Comparison of ENCODE assay signal across 9 cellular contexts in the genomic region with DNA sequence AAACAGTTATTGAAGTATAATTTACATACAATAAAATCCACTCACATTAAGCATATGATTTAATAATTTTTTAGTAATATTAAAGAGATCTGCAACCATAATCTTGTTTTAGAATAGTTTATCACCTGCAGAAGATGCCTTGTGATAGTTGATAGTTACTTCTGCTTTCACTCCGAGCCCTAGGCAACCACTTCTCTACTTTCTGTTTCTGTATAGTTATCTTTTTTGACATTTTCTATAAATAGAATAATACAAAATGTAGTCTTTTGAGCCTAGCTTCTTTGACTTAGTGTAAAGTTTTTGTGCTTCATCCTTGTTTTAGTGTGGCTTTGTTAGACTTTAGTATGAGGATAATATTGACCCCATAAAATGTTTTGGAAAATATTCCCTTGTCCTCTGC.
DNase-seq lines count a peak whose midpoint lies in the region; ATAC-seq and TF ChIP-seq lines count a peak whose summit lies in the region.
"Had no signal": no experiment of that assay in that cellular context is flagged by ENCODE, and none has a peak within 500 bp of the region (broad histone marks: within the 10 kb centered on the region; RNA-seq: fewer than 3 reads in every experiment).

No MANE protein-coding gene starts in this region.

- H3K4me2 ChIP-seq in trophoblast cell (ENCODE audit: low read length) = no peak overlapping the region

- H3K27ac Mint-ChIP-seq in CD14-positive monocyte = peak overlapping the region in 4 of 7 donors; percentile 47 to 90 (median 70)
- no peak overlapping the region for H3K27ac Mint-ChIP-seq in activated T-helper 2 cell treated with anti-CD3 and anti-CD28 coated beads, Interferon-gamma antibody, Interleukin-2, Interleukin-4, amounts not matched to agents 10 μg/mL and 5 μg/mL and 100 μg/mL, durations not matched to agents 14 hours and 24 hours and 36 hours
- H3K27ac Mint-ChIP-seq in activated naive CD8-positive, alpha-beta T cell treated with anti-CD3 and anti-CD28 coated beads for 36 hours = no peak overlapping the region

- H3K9me3 ChIP-seq in trophoblast cell (ENCODE audit: insufficient read depth, low read depth, low read length) = no peaks in the 10 kb centered on the region

- no peak for TF ChIP-seq CTCF in CD14-positive monocyte (IDR thresholded peaks at IDR 0.05)

- no CpG with 5 or more reads among the region's 1 CpG for WGBS in trophoblast cell (ENCODE audit: extremely low coverage, insufficient coverage, insufficient read length)

- H3K4me1 ChIP-seq in trophoblast cell (ENCODE audit: control insufficient read depth in 1 of 2, insufficient read depth in 2 of 2, low read length in 2 of 2) = no peaks in the 10 kb centered on the region

- no peak overlapping the region for H2AK5ac ChIP-seq in trophoblast cell (ENCODE audit: low read length)

- no peak overlapping the region for H2BK12ac ChIP-seq in trophoblast cell (ENCODE audit: low read length)

- H3K14ac ChIP-seq in trophoblast cell (ENCODE audit: low read length) = no peak overlapping the region

- H3K36me3 Mint-ChIP-seq in CD14-positive monocyte = peaks cover 16 to 21% of the 10 kb centered on the region in 2 donors
- H3K36me3 Mint-ChIP-seq in activated T-helper 2 cell treated with anti-CD3 and anti-CD28 coated beads, Interferon-gamma antibody, Interleukin-2, Interleukin-4, amounts not matched to agents 10 μg/mL and 5 μg/mL and 100 μg/mL, durations not matched to agents 14 hours and 24 hours and 36 hours (ENCODE audit: low read depth) = peaks cover 40% of the 10 kb centered on the region
- H3K36me3 Mint-ChIP-seq in activated naive CD8-positive, alpha-beta T cell treated with anti-CD3 and anti-CD28 coated beads for 36 hours = peaks cover 45% of the 10 kb centered on the region

- no peak overlapping the region for H4K12ac ChIP-seq in trophoblast cell (ENCODE audit: low read depth, low read length)

- H3K4me1 Mint-ChIP-seq in CD14-positive monocyte = peaks cover 9% of the 10 kb centered on the region
- H3K4me1 Mint-ChIP-seq in activated T-helper 2 cell treated with anti-CD3 and anti-CD28 coated beads, Interferon-gamma antibody, Interleukin-2, Interleukin-4, amounts not matched to agents 10 μg/mL and 5 μg/mL and 100 μg/mL, durations not matched to agents 14 hours and 24 hours and 36 hours (ENCODE audit: low read depth) = peaks cover 4% of the 10 kb centered on the region
- H3K4me1 Mint-ChIP-seq in activated naive CD8-positive, alpha-beta T cell treated with anti-CD3 and anti-CD28 coated beads for 36 hours = peaks cover 6% of the 10 kb centered on the region

- H2AFZ ChIP-seq in trophoblast cell (ENCODE audit: insufficient read depth, low read length, poor library complexity) = no peak overlapping the region

- H3K36me3 ChIP-seq in trophoblast cell (ENCODE audit: control insufficient read depth in 1 of 2, insufficient read depth in 2 of 2, low read length in 2 of 2) = peaks cover 0 to 2% of the 10 kb centered on the region in 2 experiments

- DNase-seq in CD14-positive monocyte (ENCODE audit: low spot score) = no peak
- DNase-seq in NAMALWA (ENCODE audit: low spot score) = peak; percentile 46
- DNase-seq in trophoblast cell = no peak
- DNase-seq in activated T-helper 2 cell treated with anti-CD3 and anti-CD28 coated beads, Interferon-gamma antibody, Interleukin-2, Interleukin-4, amounts not matched to agents 10 μg/mL and 5 μg/mL and 100 μg/mL, durations not matched to agents 14 hours and 24 hours and 36 hours (ENCODE audit: low spot score) = no peak
- no peak for DNase-seq in posterior cingulate gyrus
- DNase-seq in activated naive CD8-positive, alpha-beta T cell treated with anti-CD3 and anti-CD28 coated beads for 36 hours = no peak
- DNase-seq: retina had no signal

- no peak overlapping the region for H4K8ac ChIP-seq in trophoblast cell (ENCODE audit: low read depth, low read length)

- peaks cover 9 to 27% (median 17%) of the 10 kb centered on the region in 7 donors for H3K9me3 Mint-ChIP-seq in CD14-positive monocyte
- peaks cover 24% of the 10 kb centered on the region for H3K9me3 Mint-ChIP-seq in activated T-helper 2 cell treated with anti-CD3 and anti-CD28 coated beads, Interferon-gamma antibody, Interleukin-2, Interleukin-4, amounts not matched to agents 10 μg/mL and 5 μg/mL and 100 μg/mL, durations not matched to agents 14 hours and 24 hours and 36 hours
- H3K9me3 Mint-ChIP-seq in activated naive CD8-positive, alpha-beta T cell treated with anti-CD3 and anti-CD28 coated beads for 36 hours = peaks cover 19% of the 10 kb centered on the region

- no peak overlapping the region for H3K23ac ChIP-seq in trophoblast cell (ENCODE audit: low read length)

- no peaks in the 10 kb centered on the region for H3K27me3 ChIP-seq in trophoblast cell (ENCODE audit: insufficient read depth, low read length)

- no peak overlapping the region for H4K91ac ChIP-seq in trophoblast cell (ENCODE audit: low read depth, low read length)

- no peak overlapping the region for H2BK120ac ChIP-seq in trophoblast cell (ENCODE audit: insufficient read depth, low read length, poor library complexity)

- intact Hi-C loops in CD14-positive monocyte (cut with micrococcal nuclease) (no loop called here), posterior cingulate gyrus (cut with DNase I) (no loop called here)
- intact Hi-C loops in activated T-helper 2 cell treated with anti-CD3 and anti-CD28 coated beads, Interferon-gamma antibody, Interleukin-2, Interleukin-4, amounts not matched to agents 10 μg/mL and 5 μg/mL and 100 μg/mL, durations not matched to agents 14 hours and 24 hours and 36 hours (cut with micrococcal nuclease) = no loop called here

- H3K4ac ChIP-seq in trophoblast cell (ENCODE audit: low read depth, low read length) = no peak overlapping the region

- H3K9ac ChIP-seq in trophoblast cell (ENCODE audit: low read length) = no peak overlapping the region

- no peaks in the 10 kb centered on the region for H3K79me2 ChIP-seq in trophoblast cell (ENCODE audit: control insufficient read depth, insufficient read depth, low read length, poor library complexity)

- H3K18ac ChIP-seq in trophoblast cell (ENCODE audit: low read length) = no peak overlapping the region

- H3K27me3 Mint-ChIP-seq in CD14-positive monocyte (ENCODE audit: low read depth in 3 of 3) = no peaks in the 10 kb centered on the region
- H3K27me3 Mint-ChIP-seq in activated T-helper 2 cell treated with anti-CD3 and anti-CD28 coated beads, Interferon-gamma antibody, Interleukin-2, Interleukin-4, amounts not matched to agents 10 μg/mL and 5 μg/mL and 100 μg/mL, durations not matched to agents 14 hours and 24 hours and 36 hours (ENCODE audit: low read depth) = no peaks in the 10 kb centered on the region
- no peaks in the 10 kb centered on the region for H3K27me3 Mint-ChIP-seq in activated naive CD8-positive, alpha-beta T cell treated with anti-CD3 and anti-CD28 coated beads for 36 hours

- H2BK5ac ChIP-seq in trophoblast cell (ENCODE audit: low read depth, low read length, poor library complexity) = no peak overlapping the region

- H3K27ac ChIP-seq in trophoblast cell (ENCODE audit: low read depth, low read length) = no peak overlapping the region

- ATAC-seq in GM19397 (IDR thresholded peaks at IDR 0.05; ENCODE audit: unreplicated experiment) (peak; percentile 88), HG02981 (IDR thresholded peaks at IDR 0.05; ENCODE audit: unreplicated experiment) (peak; percentile 98)

- no peak overlapping the region for H3K4me3 ChIP-seq in trophoblast cell (ENCODE audit: low read depth, low read length)

- H3K4me3 Mint-ChIP-seq in CD14-positive monocyte = peak overlapping the region in 1 of 2 donors; percentile 80
- no peak overlapping the region for H3K4me3 Mint-ChIP-seq in activated T-helper 2 cell treated with anti-CD3 and anti-CD28 coated beads, Interferon-gamma antibody, Interleukin-2, Interleukin-4, amounts not matched to agents 10 μg/mL and 5 μg/mL and 100 μg/mL, durations not matched to agents 14 hours and 24 hours and 36 hours (ENCODE audit: low read depth)
- no peak overlapping the region for H3K4me3 Mint-ChIP-seq in activated naive CD8-positive, alpha-beta T cell treated with anti-CD3 and anti-CD28 coated beads for 36 hours

- no peaks in the 10 kb centered on the region for H3K79me1 ChIP-seq in trophoblast cell (ENCODE audit: low read length)

Comparison
In these comparisons a context has a peak if more than half of its experiments do, and no peak if none do; other contexts are left out.
1. H3K27ac Mint-ChIP-seq: peak in CD14-positive monocyte (4 of 7); none in activated T-helper 2 cell treated with anti-CD3 and anti-CD28 coated beads, Interferon-gamma antibody, Interleukin-2, Interleukin-4, amounts not matched to agents 10 μg/mL and 5 μg/mL and 100 μg/mL, durations not matched to agents 14 hours and 24 hours and 36 hours (single experiment) and activated naive CD8-positive, alpha-beta T cell treated with anti-CD3 and anti-CD28 coated beads for 36 hours (single experiment).